34 cellular contexts compared by ENCODE assay signal in the genomic region with DNA sequence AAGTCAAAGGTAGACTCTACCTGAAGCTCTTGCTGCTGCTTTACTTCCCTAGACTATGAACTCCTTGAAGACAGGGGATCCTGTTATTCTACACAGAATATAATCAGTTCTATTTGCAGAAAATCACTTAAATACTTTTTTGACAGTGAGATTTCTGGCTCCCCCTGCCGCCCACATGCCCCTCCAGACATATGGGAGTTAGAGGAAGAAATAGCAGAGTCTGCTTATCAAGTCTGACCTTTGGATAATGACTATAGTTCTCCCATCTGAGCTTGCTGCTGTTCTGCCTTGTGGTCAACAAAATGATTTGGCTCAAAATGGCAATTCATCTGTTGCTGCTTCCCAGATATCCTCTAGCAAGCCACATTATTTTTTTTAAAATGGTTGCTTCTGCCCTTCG.
DNase-seq lines count a peak whose midpoint lies in the region; TF ChIP-seq lines count a peak whose summit lies in the region.
"Had no signal": no experiment of that assay in that cellular context is flagged by ENCODE, and none has a peak within 500 bp of the region (broad histone marks: within the 10 kb centered on the region; RNA-seq: fewer than 3 reads in every experiment).

No MANE protein-coding gene starts in this region.

- in situ Hi-C loops in GM23248 (cut with MboI): no loop called here

- H3K9me2 ChIP-seq in GM23248 (ENCODE audit: insufficient read depth): no peaks in the 10 kb centered on the region

- H3K4me2 ChIP-seq in GM23248 (ENCODE audit: unreplicated experiment): no peak overlapping the region
- H3K4me2 ChIP-seq: A549 had no signal

- no peaks in the 10 kb centered on the region for H3K79me2 ChIP-seq in GM23248 (ENCODE audit: insufficient read depth)

- H3K27me3 ChIP-seq in BE2C (no peaks in the 10 kb centered on the region), GM23248 (replicated peaks; ENCODE audit: insufficient read depth) (no peaks in the 10 kb centered on the region)
- H3K27me3 ChIP-seq: thyroid gland, vagina had no signal

- no peaks in the 10 kb centered on the region for H4K20me1 ChIP-seq in GM23248 (ENCODE audit: insufficient read depth)

- TF ChIP-seq CTCF in BE2C (IDR thresholded peaks at IDR 0.05; ENCODE audit: low read depth, low read length) (peak; percentile 21; the same call in 1 of the 2 replicates), fibroblast of the aortic adventitia (IDR thresholded peaks at IDR 0.05; ENCODE audit: insufficient read depth, low read length) (peak; percentile 8)

- no peak overlapping the region for H3K27ac ChIP-seq in GM23248
- H3K27ac ChIP-seq: A549, coronary artery, lower lobe of right lung, psoas muscle, thyroid gland, vagina had no signal

- H3F3A ChIP-seq in GM23248 (ENCODE audit: insufficient read depth): no peaks in the 10 kb centered on the region

- no peak overlapping the region for H2AFZ ChIP-seq in GM23248

- H3K4me3 ChIP-seq in BE2C (ENCODE audit: low read depth, low read length) (no peak overlapping the region), fibroblast of the aortic adventitia (ENCODE audit: low read depth, low read length) (no peak overlapping the region), GM23248 (no peak overlapping the region)
- H3K4me3 ChIP-seq: A549, coronary artery, lower lobe of right lung, psoas muscle, thyroid gland, vagina had no signal

- H3K4me1 ChIP-seq in BE2C (no peaks in the 10 kb centered on the region), GM23248 (ENCODE audit: insufficient read depth) (peaks cover 7% of the 10 kb centered on the region; the same call in 1 of the 2 replicates)
- H3K4me1 ChIP-seq: A549, lower lobe of right lung, psoas muscle, thyroid gland, vagina had no signal

- DNase-seq in BE2C (no peak), HuH-7 (ENCODE audit: low spot score) (peak; percentile 24), amniotic epithelial cell (ENCODE audit: low read depth) (peak; percentile 18), fibroblast of the aortic adventitia (ENCODE audit: low read depth) (peak; percentile 3), NCI-H774 (lab: John Stamatoyannopoulos, UW) (no peak), SW 1271 (lab: John Stamatoyannopoulos, UW) (no peak), LoVo (ENCODE audit: low spot score) (no peak), GM23248 (no peak)
- DNase-seq: activated B cell treated with CpG ODN at 0.5 μM for 24 hours; activated CD4-positive, alpha-beta T cell treated with anti-CD3 and anti-CD28 coated beads, Interleukin-2, amount 10 ng/mL, durations not matched to agents 7 days and 5 days; activated effector memory CD4-positive, alpha-beta T cell treated with anti-CD3 and anti-CD28 coated beads, Interleukin-2, amount 50 U/mL, for 16 hours; activated naive CD8-positive, alpha-beta T cell treated with anti-CD3 and anti-CD28 coated beads for 36 hours; activated T-cell treated with anti-CD3 and anti-CD28 coated beads, Interleukin-2, amount 50 U/mL, for 1 hour; AML-193; aorta; CD8-positive, alpha-beta T cell; DMS 273 treated with DMSO at 0.1 percent for 48 hours; effector memory CD4-positive, alpha-beta T cell; EL; lower lobe of right lung; naive thymus-derived CD8-positive, alpha-beta T cell; NCI-H1092; NCI-H187; NCI-H2171 treated with DMSO at 0.1 percent for 48 hours; NCI-H524; occipital lobe; psoas muscle; SHP77; stimulated activated CD4-positive, alpha-beta T cell treated with anti-CD3 and anti-CD28 coated beads, Interleukin-12 subunit alpha, Interleukin-12 subunit beta, amount 100 ng/mL, for 4 hours; stimulated activated CD4-positive, alpha-beta T cell treated with anti-CD3 and anti-CD28 coated beads, Interleukin-4, amount 100 ng/mL, for 1 hour; thyroid gland had no signal

- no peak overlapping the region for H3K9ac ChIP-seq in GM23248

- H3K9me3 ChIP-seq in BE2C (no peaks in the 10 kb centered on the region), GM23248 (ENCODE audit: low read depth) (no peaks in the 10 kb centered on the region)
- H3K9me3 ChIP-seq: A549, lower lobe of right lung, psoas muscle, thyroid gland, vagina had no signal

- H3K36me3 ChIP-seq in BE2C (no peaks in the 10 kb centered on the region), GM23248 (ENCODE audit: low read depth) (no peaks in the 10 kb centered on the region)
- H3K36me3 ChIP-seq: lower lobe of right lung, thyroid gland, vagina had no signal

- 93 to 95% methylated on average over 2 of the region's 2 CpGs for WGBS in GM23248 (ENCODE audit: low coverage in 1 of 2, low lambda C conversion rate in 2 of 2, missing lambda C conversion rate in 2 of 2), 2 experiments

Comparison
In these comparisons a context has a peak if more than half of its experiments do, and no peak if none do; other contexts are left out.
1. DNase-seq: peak in HuH-7 (single experiment), amniotic epithelial cell (single experiment) and fibroblast of the aortic adventitia (single experiment); none in BE2C (single experiment), NCI-H774 (single experiment), SW 1271 (0 of 2), LoVo (single experiment) and GM23248 (single experiment).